ENCODE assay signal across 8 cellular contexts in genomic region chr18:24138281-24138883, GRCh38. TPM values are rescaled to one million over a fixed set of nuclear protein-coding genes. Genes with fewer than 3 reads are reported as not detected.
DNase-seq lines count a peak whose midpoint lies in the region; ATAC-seq and TF ChIP-seq lines count a peak whose summit lies in the region.

No MANE protein-coding gene starts in this region.

- peaks cover 25% of the 10 kb centered on the region for H3K4me1 Mint-ChIP-seq in CD8-positive, alpha-beta T cell (ENCODE audit: low read depth)
- peaks cover 23% of the 10 kb centered on the region for H3K4me1 Mint-ChIP-seq in chondrocyte (ENCODE audit: low read depth)
- H3K4me1 Mint-ChIP-seq in natural killer cell treated with Interleukin-12 subunit alpha and Interleukin-12 subunit beta and Interleukin-15 and Interleukin-18, amount 100 ng/mL, for 72 hours (ENCODE audit: low read depth in 2 of 2), result peaks cover 11 to 16% of the 10 kb centered on the region in 2 donors

- CTCF ChIA-PET in CD8-positive, alpha-beta T cell (lab: Charles Lee), result interaction anchor here (0.6 to 1.6 kb wide), 2 partner anchors 11 to 343 kb away, joined by 4 read pairs; no protein-coding TSS in a partner anchor

- peaks cover 1% of the 10 kb centered on the region for H3K36me3 ChIP-seq in CD8-positive, alpha-beta T cell (ENCODE audit: insufficient read depth, low read length)

- no peak for TF ChIP-seq CTCF in CD8-positive, alpha-beta T cell (IDR thresholded peaks at IDR 0.05)
- no peak for TF ChIP-seq CTCF in chondrocyte (IDR thresholded peaks at IDR 0.05)

- no peaks in the 10 kb centered on the region for H3K9me3 ChIP-seq in CD8-positive, alpha-beta T cell (ENCODE audit: low read length)

- peaks cover 6% of the 10 kb centered on the region for H3K4me1 ChIP-seq in CD8-positive, alpha-beta T cell (ENCODE audit: insufficient read depth, low read length)

- no peak overlapping the region for H3K27ac ChIP-seq in CD8-positive, alpha-beta T cell (ENCODE audit: low read depth, low read length)

- intact Hi-C loops in CD8-positive, alpha-beta T cell (cut with DNase I, micrococcal nuclease), result no loop called here

- peaks cover 15% of the 10 kb centered on the region for H3K36me3 Mint-ChIP-seq in CD8-positive, alpha-beta T cell
- H3K36me3 Mint-ChIP-seq in chondrocyte (ENCODE audit: low read depth), result peaks cover 1% of the 10 kb centered on the region
- H3K36me3 Mint-ChIP-seq in natural killer cell treated with Interleukin-12 subunit alpha and Interleukin-12 subunit beta and Interleukin-15 and Interleukin-18, amount 100 ng/mL, for 72 hours, result peaks cover 5% of the 10 kb centered on the region

- no peaks in the 10 kb centered on the region for H3K9me3 Mint-ChIP-seq in CD8-positive, alpha-beta T cell
- peaks cover 4% of the 10 kb centered on the region for H3K9me3 Mint-ChIP-seq in chondrocyte (ENCODE audit: low read depth)
- H3K9me3 Mint-ChIP-seq in natural killer cell treated with Interleukin-12 subunit alpha and Interleukin-12 subunit beta and Interleukin-15 and Interleukin-18, amount 100 ng/mL, for 72 hours, result no peaks in the 10 kb centered on the region

- peak overlapping the region; percentile 74 for H3K27ac Mint-ChIP-seq in CD8-positive, alpha-beta T cell
- peak overlapping the region; percentile 92 for H3K27ac Mint-ChIP-seq in chondrocyte (ENCODE audit: unreplicated experiment)
- peak overlapping the region in 1 of 2 donors; percentile 18 for H3K27ac Mint-ChIP-seq in natural killer cell treated with Interleukin-12 subunit alpha and Interleukin-12 subunit beta and Interleukin-15 and Interleukin-18, amount 100 ng/mL, for 72 hours

- peak overlapping the region; percentile 89 for H3K4me3 Mint-ChIP-seq in CD8-positive, alpha-beta T cell
- peak overlapping the region; percentile 90 for H3K4me3 Mint-ChIP-seq in chondrocyte (ENCODE audit: unreplicated experiment)
- peak overlapping the region; percentile 67 for H3K4me3 Mint-ChIP-seq in natural killer cell treated with Interleukin-12 subunit alpha and Interleukin-12 subunit beta and Interleukin-15 and Interleukin-18, amount 100 ng/mL, for 72 hours

- POLR2A ChIA-PET in CD8-positive, alpha-beta T cell (lab: Charles Lee), result interaction anchor here (0.6 to 1.9 kb wide), 8 partner anchors 10 to 146 kb away, joined by 3 to 8 read pairs (median 3); no protein-coding TSS in a partner anchor

- no peaks in the 10 kb centered on the region for H3K27me3 ChIP-seq in CD8-positive, alpha-beta T cell (ENCODE audit: insufficient read depth, low read length)

- no peak for ATAC-seq in CD8-positive, alpha-beta T cell
- ATAC-seq in HG03354 (IDR thresholded peaks at IDR 0.05; ENCODE audit: poor library complexity, severe bottlenecking, unreplicated experiment) (peak; percentile 19), GM18861 (IDR thresholded peaks at IDR 0.05; ENCODE audit: unreplicated experiment) (no peak)
- ATAC-seq in natural killer cell treated with Interleukin-12 subunit alpha and Interleukin-12 subunit beta and Interleukin-15 and Interleukin-18, amount 100 ng/mL, for 72 hours, result no peak

- DNase-seq in CD8-positive, alpha-beta T cell, result no peak
- DNase-seq in chondrocyte (ENCODE audit: low spot score), result no peak
- no peak for DNase-seq in natural killer cell treated with Interleukin-12 subunit alpha and Interleukin-12 subunit beta and Interleukin-15 and Interleukin-18, amount 100 ng/mL, for 72 hours (ENCODE audit: low spot score)
- DNase-seq in NCI-H748 (lab: John Stamatoyannopoulos, UW; ENCODE audit: unreplicated experiment), result no peak
- no peak for DNase-seq in NCI-H1092 treated with DMSO at 0.1 percent for 48 hours (lab: John Stamatoyannopoulos, UW)
- no peak for DNase-seq in activated CD4-positive, alpha-beta T cell treated with anti-CD3 and anti-CD28 coated beads for 48 hours

- peaks cover 15% of the 10 kb centered on the region for H3K27me3 Mint-ChIP-seq in CD8-positive, alpha-beta T cell (ENCODE audit: low read depth)
- no peaks in the 10 kb centered on the region for H3K27me3 Mint-ChIP-seq in chondrocyte (ENCODE audit: low read depth)
- H3K27me3 Mint-ChIP-seq in natural killer cell treated with Interleukin-12 subunit alpha and Interleukin-12 subunit beta and Interleukin-15 and Interleukin-18, amount 100 ng/mL, for 72 hours, result peaks cover 15 to 16% of the 10 kb centered on the region in 2 donors

- H3K4me3 ChIP-seq in CD8-positive, alpha-beta T cell (ENCODE audit: low read depth, low read length), result peak overlapping the region; percentile 54

RNA-seq across cellular contexts. Expression of gene CABYR, which starts 0.5 kb away (rescaled TPM):
- total RNA-seq in CD8-positive, alpha-beta T cell, result 1 to 10 TPM in 1 of 2 experiments, under 1 TPM in 1; 0.31 to 1.2 TPM
- 8.1 to 11.5 TPM (median 9.8 TPM) in 3 replicates for total RNA-seq in chondrocyte
- 1 to 10 TPM; 2.2 to 2.3 TPM for total RNA-seq in natural killer cell treated with Interleukin-12 subunit alpha and Interleukin-12 subunit beta and Interleukin-15 and Interleukin-18, amount 100 ng/mL, for 72 hours
